ENCODE assay signal across 16 cellular contexts in the genomic region with DNA sequence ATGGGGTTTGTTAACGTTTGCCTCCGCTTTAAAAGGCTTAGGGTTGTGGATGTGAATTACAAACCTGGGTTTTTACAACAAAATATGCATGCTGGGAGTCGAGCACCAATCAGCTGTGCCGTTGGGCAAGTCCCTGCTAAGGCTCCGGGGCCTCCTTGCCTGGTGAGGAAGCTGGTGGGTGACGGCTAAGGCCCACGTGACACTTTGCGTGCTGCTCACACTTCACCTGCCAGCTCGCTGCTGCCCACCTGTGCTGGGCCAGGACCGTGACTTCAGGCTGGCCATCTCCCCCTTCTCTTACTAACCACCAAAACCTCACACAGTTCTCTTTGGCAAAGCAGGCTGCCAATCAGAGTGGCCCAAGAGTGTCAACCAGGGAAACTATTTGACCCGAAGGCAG.
DNase-seq lines count a peak whose midpoint lies in the region; ATAC-seq and TF ChIP-seq lines count a peak whose summit lies in the region.
"Had no signal": no experiment of that assay in that cellular context is flagged by ENCODE, and none has a peak within 500 bp of the region (broad histone marks: within the 10 kb centered on the region; RNA-seq: fewer than 3 reads in every experiment).

No MANE protein-coding gene starts in this region.

- no peaks in the 10 kb centered on the region for H3K27me3 ChIP-seq in CD8-positive, alpha-beta T cell (ENCODE audit: insufficient read depth, low read length)
- H3K27me3 ChIP-seq: tibial artery had no signal

- peaks cover 1% of the 10 kb centered on the region for H3K36me3 Mint-ChIP-seq in T-helper 2 cell treated with Interferon-gamma antibody and Interleukin-4, amounts not matched to agents 5 μg/mL and 100 μg/mL, for 36 hours (ENCODE audit: low read depth)
- peaks cover 11% of the 10 kb centered on the region for H3K36me3 Mint-ChIP-seq in CD8-positive, alpha-beta T cell
- H3K36me3 Mint-ChIP-seq in activated CD4-positive, alpha-beta memory T cell treated with anti-CD3 and anti-CD28 coated beads, Interleukin-2, amount 10 ng/mL, durations not matched to agents 7 days and 5 days (ENCODE audit: low read depth) = no peaks in the 10 kb centered on the region
- peaks cover 0 to 17% (median 0%) of the 10 kb centered on the region in 3 donors for H3K36me3 Mint-ChIP-seq in naive thymus-derived CD8-positive, alpha-beta T cell
- H3K36me3 Mint-ChIP-seq: natural killer cell treated with Interleukin-12 subunit alpha and Interleukin-12 subunit beta and Interleukin-15 and Interleukin-18, amount 100 ng/mL, for 72 hours; stimulated activated naive B cell treated with anti-CD40 and anti-IgM and Interleukin-4, amounts not matched to agents 10 μg/mL and 1 μg/mL and 100 μg/mL, for 72 hours had no signal

- intact Hi-C loops in CD8-positive, alpha-beta T cell (cut with DNase I, micrococcal nuclease) = loop anchor here (1.0 to 2.0 kb wide), 2 partner anchors 41 kb away; no protein-coding TSS in a partner anchor

- in situ Hi-C loops in GM13976 (cut with MboI; ENCODE audit: low sequenced_read_pairs, unreplicated experiment) = no loop called here

- ATAC-seq in CD8-positive, alpha-beta T cell = no peak
- peak in 1 of 2 donors; percentile 10 for ATAC-seq in naive thymus-derived CD8-positive, alpha-beta T cell
- ATAC-seq in GM21381 (IDR thresholded peaks at IDR 0.05; ENCODE audit: unreplicated experiment) = no peak

- CTCF ChIA-PET in CD8-positive, alpha-beta T cell (lab: Charles Lee) = interaction anchor here (0.7 to 2.9 kb wide), 10 partner anchors 9 to 177 kb away, joined by 3 to 11 read pairs (median 4); no protein-coding TSS in a partner anchor
- CTCF ChIA-PET in activated CD4-positive, alpha-beta memory T cell treated with anti-CD3 and anti-CD28 coated beads, Interleukin-2, amount 10 ng/mL, durations not matched to agents 7 days and 5 days (lab: Charles Lee) = interaction anchor here (0.6 to 2.1 kb wide), 4 partner anchors 30 to 228 kb away, joined by 3 to 18 read pairs (median 7); no protein-coding TSS in a partner anchor

- H3K9me3 Mint-ChIP-seq in T-helper 2 cell treated with Interferon-gamma antibody and Interleukin-4, amounts not matched to agents 5 μg/mL and 100 μg/mL, for 36 hours = no peaks in the 10 kb centered on the region
- no peaks in the 10 kb centered on the region for H3K9me3 Mint-ChIP-seq in CD8-positive, alpha-beta T cell
- H3K9me3 Mint-ChIP-seq in activated CD4-positive, alpha-beta memory T cell treated with anti-CD3 and anti-CD28 coated beads, Interleukin-2, amount 10 ng/mL, durations not matched to agents 7 days and 5 days = no peaks in the 10 kb centered on the region
- H3K9me3 Mint-ChIP-seq in naive thymus-derived CD8-positive, alpha-beta T cell = no peaks in the 10 kb centered on the region
- H3K9me3 Mint-ChIP-seq: natural killer cell treated with Interleukin-12 subunit alpha and Interleukin-12 subunit beta and Interleukin-15 and Interleukin-18, amount 100 ng/mL, for 72 hours; stimulated activated naive B cell treated with anti-CD40 and anti-IgM and Interleukin-4, amounts not matched to agents 10 μg/mL and 1 μg/mL and 100 μg/mL, for 72 hours had no signal

- H3K4me3 ChIP-seq in CD8-positive, alpha-beta T cell (ENCODE audit: low read depth, low read length) = no peak overlapping the region
- H3K4me3 ChIP-seq: SK-N-MC, tibial artery had no signal

- peaks cover 3% of the 10 kb centered on the region for H3K36me3 ChIP-seq in CD8-positive, alpha-beta T cell (ENCODE audit: insufficient read depth, low read length)

- peak overlapping the region; percentile 29 for H3K27ac Mint-ChIP-seq in T-helper 2 cell treated with Interferon-gamma antibody and Interleukin-4, amounts not matched to agents 5 μg/mL and 100 μg/mL, for 36 hours
- peak overlapping the region; percentile 84 for H3K27ac Mint-ChIP-seq in CD8-positive, alpha-beta T cell
- peak overlapping the region; percentile 65 for H3K27ac Mint-ChIP-seq in activated CD4-positive, alpha-beta memory T cell treated with anti-CD3 and anti-CD28 coated beads, Interleukin-2, amount 10 ng/mL, durations not matched to agents 7 days and 5 days
- H3K27ac Mint-ChIP-seq in naive thymus-derived CD8-positive, alpha-beta T cell = peak overlapping the region; percentile 79 to 96 (median 88)
- H3K27ac Mint-ChIP-seq: HFFc6; natural killer cell treated with Interleukin-12 subunit alpha and Interleukin-12 subunit beta and Interleukin-15 and Interleukin-18, amount 100 ng/mL, for 72 hours; stimulated activated naive B cell treated with anti-CD40 and anti-IgM and Interleukin-4, amounts not matched to agents 10 μg/mL and 1 μg/mL and 100 μg/mL, for 72 hours had no signal

- TF ChIP-seq CTCF in CD8-positive, alpha-beta T cell (IDR thresholded peaks at IDR 0.05) = no peak
- no peak for TF ChIP-seq CTCF in GM13976 (IDR thresholded peaks at IDR 0.05; ENCODE audit: borderline replicate concordance, control extremely low read depth, extremely low read depth, insufficient read depth, missing control alignments)

- no peaks in the 10 kb centered on the region for H3K9me3 ChIP-seq in CD8-positive, alpha-beta T cell (ENCODE audit: low read length)
- H3K9me3 ChIP-seq: tibial artery had no signal

- H3K4me3 Mint-ChIP-seq in T-helper 2 cell treated with Interferon-gamma antibody and Interleukin-4, amounts not matched to agents 5 μg/mL and 100 μg/mL, for 36 hours = no peak overlapping the region
- peak overlapping the region; percentile 8 for H3K4me3 Mint-ChIP-seq in CD8-positive, alpha-beta T cell
- no peak overlapping the region for H3K4me3 Mint-ChIP-seq in activated CD4-positive, alpha-beta memory T cell treated with anti-CD3 and anti-CD28 coated beads, Interleukin-2, amount 10 ng/mL, durations not matched to agents 7 days and 5 days
- H3K4me3 Mint-ChIP-seq in naive thymus-derived CD8-positive, alpha-beta T cell = peak overlapping the region in 6 of 10 donors; percentile 25 to 68 (median 46)
- H3K4me3 Mint-ChIP-seq: natural killer cell treated with Interleukin-12 subunit alpha and Interleukin-12 subunit beta and Interleukin-15 and Interleukin-18, amount 100 ng/mL, for 72 hours; stimulated activated naive B cell treated with anti-CD40 and anti-IgM and Interleukin-4, amounts not matched to agents 10 μg/mL and 1 μg/mL and 100 μg/mL, for 72 hours had no signal

- no peaks in the 10 kb centered on the region for H3K27me3 Mint-ChIP-seq in T-helper 2 cell treated with Interferon-gamma antibody and Interleukin-4, amounts not matched to agents 5 μg/mL and 100 μg/mL, for 36 hours (ENCODE audit: low read depth)
- no peaks in the 10 kb centered on the region for H3K27me3 Mint-ChIP-seq in CD8-positive, alpha-beta T cell (ENCODE audit: low read depth)
- H3K27me3 Mint-ChIP-seq in activated CD4-positive, alpha-beta memory T cell treated with anti-CD3 and anti-CD28 coated beads, Interleukin-2, amount 10 ng/mL, durations not matched to agents 7 days and 5 days = no peaks in the 10 kb centered on the region
- H3K27me3 Mint-ChIP-seq in naive thymus-derived CD8-positive, alpha-beta T cell = no peaks in the 10 kb centered on the region
- H3K27me3 Mint-ChIP-seq: natural killer cell treated with Interleukin-12 subunit alpha and Interleukin-12 subunit beta and Interleukin-15 and Interleukin-18, amount 100 ng/mL, for 72 hours had no signal

- peaks cover 17% of the 10 kb centered on the region for H3K4me1 Mint-ChIP-seq in T-helper 2 cell treated with Interferon-gamma antibody and Interleukin-4, amounts not matched to agents 5 μg/mL and 100 μg/mL, for 36 hours (ENCODE audit: low read depth)
- H3K4me1 Mint-ChIP-seq in CD8-positive, alpha-beta T cell (ENCODE audit: low read depth) = peaks cover 32% of the 10 kb centered on the region
- peaks cover 36% of the 10 kb centered on the region for H3K4me1 Mint-ChIP-seq in activated CD4-positive, alpha-beta memory T cell treated with anti-CD3 and anti-CD28 coated beads, Interleukin-2, amount 10 ng/mL, durations not matched to agents 7 days and 5 days
- H3K4me1 Mint-ChIP-seq in naive thymus-derived CD8-positive, alpha-beta T cell = peaks cover 17 to 46% (median 32%) of the 10 kb centered on the region in 4 donors

- H3K27ac ChIP-seq in CD8-positive, alpha-beta T cell (ENCODE audit: low read depth, low read length) = peak overlapping the region; percentile 31
- H3K27ac ChIP-seq: 22Rv1, HL-60, SK-N-MC had no signal

- no peak for DNase-seq in T-helper 2 cell treated with Interferon-gamma antibody and Interleukin-4, amounts not matched to agents 5 μg/mL and 100 μg/mL, for 36 hours (ENCODE audit: low spot score)
- DNase-seq in T-helper 2 cell = no peak
- DNase-seq in CD8-positive, alpha-beta T cell = no peak
- no peak for DNase-seq in activated CD4-positive, alpha-beta memory T cell treated with anti-CD3 and anti-CD28 coated beads, Interleukin-2, amount 10 ng/mL, durations not matched to agents 7 days and 5 days
- DNase-seq in naive thymus-derived CD8-positive, alpha-beta T cell = no peak
- DNase-seq in anterior cingulate cortex (lab: John Stamatoyannopoulos, UW) = no peak
- no peak for DNase-seq in GM13976 (ENCODE audit: low spot score)
- DNase-seq: HFFc6, T1000 had no signal

- H3K4me1 ChIP-seq in CD8-positive, alpha-beta T cell (ENCODE audit: insufficient read depth, low read length) = peaks cover 35% of the 10 kb centered on the region

- POLR2A ChIA-PET in CD8-positive, alpha-beta T cell (lab: Charles Lee) = no interaction called here
- POLR2A ChIA-PET in activated CD4-positive, alpha-beta memory T cell treated with anti-CD3 and anti-CD28 coated beads, Interleukin-2, amount 10 ng/mL, durations not matched to agents 7 days and 5 days (lab: Charles Lee) = no interaction called here
- POLR2A ChIA-PET in naive thymus-derived CD8-positive, alpha-beta T cell (lab: Charles Lee) = no interaction called here

Comparison
In these comparisons a context has a peak if more than half of its experiments do, and no peak if none do; other contexts are left out.
1. H3K27ac Mint-ChIP-seq: peak in every context shown above with its lines; median percentile 88 in naive thymus-derived CD8-positive, alpha-beta T cell; 84 in CD8-positive, alpha-beta T cell; 65 in activated CD4-positive, alpha-beta memory T cell treated with anti-CD3 and anti-CD28 coated beads, Interleukin-2, amount 10 ng/mL, durations not matched to agents 7 days and 5 days; 29 in T-helper 2 cell treated with Interferon-gamma antibody and Interleukin-4, amounts not matched to agents 5 μg/mL and 100 μg/mL, for 36 hours.
2. H3K4me3 Mint-ChIP-seq: peak in CD8-positive, alpha-beta T cell (single experiment) and naive thymus-derived CD8-positive, alpha-beta T cell (6 of 10); none in T-helper 2 cell treated with Interferon-gamma antibody and Interleukin-4, amounts not matched to agents 5 μg/mL and 100 μg/mL, for 36 hours (single experiment) and activated CD4-positive, alpha-beta memory T cell treated with anti-CD3 and anti-CD28 coated beads, Interleukin-2, amount 10 ng/mL, durations not matched to agents 7 days and 5 days (single experiment).